ENCODE assay signal across 8 cellular contexts in the genomic region with DNA sequence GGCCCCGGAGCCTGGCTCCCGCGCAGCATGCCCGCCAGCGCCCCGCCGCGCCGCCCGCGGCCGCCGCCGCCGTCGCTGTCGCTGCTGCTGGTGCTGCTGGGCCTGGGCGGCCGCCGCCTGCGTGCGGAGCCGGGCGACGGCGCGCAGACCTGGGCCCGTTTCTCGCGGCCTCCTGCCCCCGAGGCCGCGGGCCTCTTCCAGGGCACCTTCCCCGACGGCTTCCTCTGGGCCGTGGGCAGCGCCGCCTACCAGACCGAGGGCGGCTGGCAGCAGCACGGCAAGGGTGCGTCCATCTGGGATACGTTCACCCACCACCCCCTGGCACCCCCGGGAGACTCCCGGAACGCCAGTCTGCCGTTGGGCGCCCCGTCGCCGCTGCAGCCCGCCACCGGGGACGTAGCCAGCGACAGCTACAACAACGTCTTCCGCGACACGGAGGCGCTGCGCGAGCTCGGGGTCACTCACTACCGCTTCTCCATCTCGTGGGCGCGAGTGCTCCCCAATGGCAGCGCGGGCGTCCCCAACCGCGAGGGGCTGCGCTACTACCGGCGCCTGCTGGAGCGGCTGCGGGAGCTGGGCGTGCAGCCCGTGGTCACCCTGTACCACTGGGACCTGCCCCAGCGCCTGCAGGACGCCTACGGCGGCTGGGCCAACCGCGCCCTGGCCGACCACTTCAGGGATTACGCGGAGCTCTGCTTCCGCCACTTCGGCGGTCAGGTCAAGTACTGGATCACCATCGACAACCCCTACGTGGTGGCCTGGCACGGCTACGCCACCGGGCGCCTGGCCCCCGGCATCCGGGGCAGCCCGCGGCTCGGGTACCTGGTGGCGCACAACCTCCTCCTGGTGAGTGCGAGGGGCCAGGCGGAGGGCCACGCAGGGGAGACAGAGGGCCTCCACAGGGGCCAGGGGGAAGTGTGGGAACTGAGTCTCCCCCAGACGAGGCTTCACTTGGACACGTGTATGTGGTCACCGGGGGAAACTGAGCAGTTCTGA. TPM values are rescaled to one million over a fixed set of nuclear protein-coding genes. Genes with fewer than 3 reads are reported as not detected.
DNase-seq lines count a peak whose midpoint lies in the region; ATAC-seq, FAIRE-seq and TF ChIP-seq lines count a peak whose summit lies in the region.

A gene (plus strand): TSS at position 10 of the 996 bp plus-strand sequence. CDS start 18 bp downstream, at position 28.

- no peak within 1 kb of the TSS for H3K27ac Mint-ChIP-seq in immature natural killer cell

- no peaks in the 10 kb centered on the region for H4K20me1 ChIP-seq in smooth muscle cell (ENCODE audit: low read depth)

- TF ChIP-seq RAD21 in A549 (conservative IDR thresholded peaks at IDR 0.05 in 1 of 2, IDR thresholded peaks at IDR 0.05 in 1 of 2) = no peak

- POLR2A ChIA-PET in A549 (lab: Yijun Ruan, JAX) = no interaction called here

- peaks cover 0 to 3% (median 0%) of the 10 kb centered on the region in 3 donors for H3K36me3 Mint-ChIP-seq in immature natural killer cell

- no peak within 1 kb of the TSS for H3K9ac ChIP-seq in smooth muscle cell (ENCODE audit: low read depth)

- H3K4me2 ChIP-seq in A549 (peak within 1 kb of the TSS; percentile 79), smooth muscle cell (peak within 1 kb of the TSS; percentile 78)

- H3K4me1 ChIP-seq in A549 (no peaks in the 10 kb centered on the region), smooth muscle cell (ENCODE audit: low read depth) (no peaks in the 10 kb centered on the region)

- TF ChIP-seq CTCF in A549 (IDR thresholded peaks at IDR 0.05) = no peak
- no peak for TF ChIP-seq CTCF in smooth muscle cell (IDR thresholded peaks at IDR 0.05; ENCODE audit: borderline replicate concordance, insufficient read depth, poor library complexity, severe bottlenecking)

- H3K27ac ChIP-seq in A549 (peak within 1 kb of the TSS; percentile 40 to 64; a peak in 4 of 6 replicates), smooth muscle cell (ENCODE audit: low read depth) (no peak within 1 kb of the TSS)

- WGBS in A549 (ENCODE audit: missing lambda C conversion rate) = 60% methylated on average over 1 of the region's 109 CpGs
- 7% methylated on average over 80 of the region's 109 CpGs for WGBS in smooth muscle cell (ENCODE audit: low lambda C conversion rate)

- H3K27me3 ChIP-seq in smooth muscle cell (ENCODE audit: low read depth) = peaks cover 77% of the 10 kb centered on the region

- H3K79me2 ChIP-seq in smooth muscle cell (ENCODE audit: low read depth) = no peaks in the 10 kb centered on the region

- peak within 1 kb of the TSS in 4 of 5 donors; percentile 9 to 69 (median 56) for H3K4me3 Mint-ChIP-seq in immature natural killer cell

- H3F3A ChIP-seq in smooth muscle cell (ENCODE audit: low read depth) = no peaks in the 10 kb centered on the region

- H2AFZ ChIP-seq in smooth muscle cell (ENCODE audit: low read depth) = peak within 1 kb of the TSS; percentile 69

- H3K4me3 ChIP-seq in A549 (peak within 1 kb of the TSS; percentile 47), smooth muscle cell (peak within 1 kb of the TSS; percentile 34)

- H3K36me3 ChIP-seq in smooth muscle cell (ENCODE audit: low read depth) = no peaks in the 10 kb centered on the region

- H3K27me3 Mint-ChIP-seq in immature natural killer cell (ENCODE audit: low read depth in 3 of 3) = peaks cover 16 to 50% (median 20%) of the 10 kb centered on the region in 3 donors

- CTCF ChIA-PET in A549 (lab: Yijun Ruan, JAX) = interaction anchor here (1.0 to 1.3 kb wide), 2 partner anchors 348 to 429 kb away, joined by 4 read pairs; no protein-coding TSS in a partner anchor

- peak in 1 of 2 experiments; percentile 1 for DNase-seq in A549 (ENCODE audit: low read depth in 1 of 2, low spot score in 1 of 2)
- DNase-seq in astrocyte of the hippocampus (ENCODE audit: low read depth, low spot score) = peak; percentile 44
- peak in 1 of 3 donors; percentile 4 for DNase-seq in immature natural killer cell
- DNase-seq in smooth muscle cell (lab: John Stamatoyannopoulos, UW; ENCODE audit: unreplicated experiment) = no peak
- no peak for DNase-seq in AML-193 (lab: John Stamatoyannopoulos, UW)
- no peak for DNase-seq in HTR-8/SVneo (ENCODE audit: insufficient read length, low spot score)

- ATAC-seq in A549 (peak; percentile 68 to 74), GM18858 (IDR thresholded peaks at IDR 0.05; ENCODE audit: unreplicated experiment) (peak; percentile 20), HG03565 (IDR thresholded peaks at IDR 0.05; ENCODE audit: unreplicated experiment) (peak; percentile 19)

- no peak for TF ChIP-seq POLR2A in A549 (IDR thresholded peaks at IDR 0.05; ENCODE audit: low read length)

- peaks cover 0 to 6% (median 0%) of the 10 kb centered on the region in 6 donors for H3K9me3 Mint-ChIP-seq in immature natural killer cell

- H3K9me3 ChIP-seq in A549 (no peaks in the 10 kb centered on the region), smooth muscle cell (replicated peaks; ENCODE audit: low read depth) (no peaks in the 10 kb centered on the region)

- no peak for TF ChIP-seq EP300 in A549 (IDR thresholded peaks at IDR 0.05)

- FAIRE-seq in A549 (lab: Jason Lieb, UNC) = no peak
- no peak for FAIRE-seq in HTR-8/SVneo (lab: Jason Lieb, UNC)

- peaks cover 5 to 16% of the 10 kb centered on the region in 2 donors for H3K4me1 Mint-ChIP-seq in immature natural killer cell

TF ChIP-seq in A549, 52 proteins besides CTCF, POLR2A, EP300 and RAD21:
- TF ChIP-seq FOSB (CRISPR knock-in tag; IDR thresholded peaks at IDR 0.05) (no peak), NR3C1 (IDR thresholded peaks at IDR 0.05) (no peak), HDAC2 (IDR thresholded peaks at IDR 0.05) (no peak), FOXS1 (CRISPR knock-in tag; IDR thresholded peaks at IDR 0.05) (no peak), SMC3 (IDR thresholded peaks at IDR 0.05) (no peak), ESRRA (IDR thresholded peaks at IDR 0.05; ENCODE audit: borderline replicate concordance, low read length) (no peak), EHMT2 (IDR thresholded peaks at IDR 0.05; ENCODE audit: low read depth) (no peak), TFCP2L1 (CRISPR knock-in tag; IDR thresholded peaks at IDR 0.05) (no peak)

RNA-seq across cellular contexts. Expression of the gene that starts here (rescaled TPM):
- polyA plus RNA-seq in A549 (2011; rRNA removed) (0.01 and 0.04 TPM in 2 replicates), A549 (2017; fragmentation: RNase III; extraction: RNeasy Plus Mini Kit Qiagen cat#74134 plus additional on column Dnase treatment) (not detected in 3 replicates), immature natural killer cell (1 to 10 TPM in 1 of 3 donors, not detected in 2; 1.8 TPM), smooth muscle cell (0.14 TPM in 1 of 2 replicates, not detected in the other)
- not detected in 2 replicates for polyA plus RNA-seq in A549 (2012; cell fraction: cytosol; rRNA removed)
- polyA plus RNA-seq in A549 (2012; cell fraction: nucleus; rRNA removed) = not detected in 2 replicates
- polyA minus RNA-seq in A549 (2011; rRNA and poly(A)+ RNA removed) = not detected in 2 replicates
- total RNA-seq in smooth muscle cell = 0.49 and 2.2 TPM in 2 replicates

Comparison
In these comparisons a context has a peak if more than half of its experiments do, and no peak if none do; other contexts are left out.
1. Peak in ATAC-seq, H3K4me3 ChIP-seq, H3K27ac ChIP-seq and H3K4me2 ChIP-seq in A549; RNA of the gene not detected or under 1 TPM.
2. ATAC-seq: peak in every context shown above with its lines; median percentile 71 in A549; 20 in GM18858; 19 in HG03565.